In genomic region chr5:78771260-78772240, GRCh38 we compare ENCODE assay signal across 12 cellular contexts.
DNase-seq lines count a peak whose midpoint lies in the region; ATAC-seq and TF ChIP-seq lines count a peak whose summit lies in the region.
"Had no signal": no experiment of that assay in that cellular context is flagged by ENCODE, and none has a peak within 500 bp of the region (broad histone marks: within the 10 kb centered on the region; RNA-seq: fewer than 3 reads in every experiment).

No MANE protein-coding gene starts in this region.

- no peak for TF ChIP-seq CTCF in endodermal cell (conservative IDR thresholded peaks at IDR 0.05)

- H3K4me3 Mint-ChIP-seq in CD4-positive, alpha-beta memory T cell = no peak overlapping the region
- H3K4me3 Mint-ChIP-seq in endodermal cell = no peak overlapping the region
- no peak overlapping the region for H3K4me3 Mint-ChIP-seq in naive thymus-derived CD4-positive, alpha-beta T cell
- H3K4me3 Mint-ChIP-seq: CD8-positive, alpha-beta memory T cell had no signal

- POLR2A ChIA-PET in CD4-positive, alpha-beta memory T cell (lab: Charles Lee; ENCODE audit: partially characterized antibody) = no interaction called here
- POLR2A ChIA-PET in naive thymus-derived CD4-positive, alpha-beta T cell (lab: Charles Lee) = no interaction called here

- peaks cover 0 to 20% of the 10 kb centered on the region in 2 donors for H3K36me3 Mint-ChIP-seq in CD4-positive, alpha-beta memory T cell
- peaks cover 2% of the 10 kb centered on the region for H3K36me3 Mint-ChIP-seq in endodermal cell (ENCODE audit: low read depth)
- H3K36me3 Mint-ChIP-seq in naive thymus-derived CD4-positive, alpha-beta T cell = peaks cover 0 to 15% (median 8%) of the 10 kb centered on the region in 5 donors

- no peak overlapping the region for H3K27ac ChIP-seq in CD4-positive, alpha-beta memory T cell (ENCODE audit: low read depth, low read length)
- H3K27ac ChIP-seq in endodermal cell (ENCODE audit: low read depth, low read length) = peak overlapping the region; percentile 19
- no peak overlapping the region for H3K27ac ChIP-seq in naive thymus-derived CD4-positive, alpha-beta T cell (ENCODE audit: low read depth, low read length)
- H3K27ac ChIP-seq: ascending aorta had no signal

- no peak overlapping the region for H3K4me3 ChIP-seq in CD4-positive, alpha-beta memory T cell (ENCODE audit: low read length in 2 of 2)
- peak overlapping the region; percentile 25 for H3K4me3 ChIP-seq in endodermal cell (ENCODE audit: low read length)
- no peak overlapping the region for H3K4me3 ChIP-seq in naive thymus-derived CD4-positive, alpha-beta T cell (ENCODE audit: low read length)
- H3K4me3 ChIP-seq: ascending aorta had no signal

- peak overlapping the region in 4 of 7 donors; percentile 4 to 72 (median 26) for H3K27ac Mint-ChIP-seq in CD4-positive, alpha-beta memory T cell
- peak overlapping the region; percentile 83 for H3K27ac Mint-ChIP-seq in endodermal cell
- H3K27ac Mint-ChIP-seq in naive thymus-derived CD4-positive, alpha-beta T cell = peak overlapping the region in 2 of 9 donors; percentile 5 to 63

- peaks cover 0 to 4% (median 1%) of the 10 kb centered on the region in 4 donors for H3K4me1 Mint-ChIP-seq in CD4-positive, alpha-beta memory T cell
- peaks cover 29% of the 10 kb centered on the region for H3K4me1 Mint-ChIP-seq in endodermal cell
- peaks cover 0 to 11% (median 5%) of the 10 kb centered on the region in 7 donors for H3K4me1 Mint-ChIP-seq in naive thymus-derived CD4-positive, alpha-beta T cell

- CTCF ChIA-PET in CD4-positive, alpha-beta memory T cell (lab: Charles Lee; ENCODE audit: partially characterized antibody) = no interaction called here
- CTCF ChIA-PET in naive thymus-derived CD4-positive, alpha-beta T cell (lab: Charles Lee) = no interaction called here

- no peaks in the 10 kb centered on the region for H3K27me3 Mint-ChIP-seq in CD4-positive, alpha-beta memory T cell
- H3K27me3 Mint-ChIP-seq in endodermal cell (ENCODE audit: insufficient read depth) = no peaks in the 10 kb centered on the region
- H3K27me3 Mint-ChIP-seq in naive thymus-derived CD4-positive, alpha-beta T cell = no peaks in the 10 kb centered on the region

- H3K9me3 ChIP-seq in CD4-positive, alpha-beta memory T cell (ENCODE audit: control insufficient read depth in 1 of 2, low read length in 2 of 2) = no peaks in the 10 kb centered on the region
- peaks cover under 1% of the 10 kb centered on the region for H3K9me3 ChIP-seq in endodermal cell (ENCODE audit: control insufficient read depth, low read length)
- H3K9me3 ChIP-seq in naive thymus-derived CD4-positive, alpha-beta T cell (ENCODE audit: control insufficient read depth in 2 of 3, low read length in 3 of 3) = no peaks in the 10 kb centered on the region
- H3K9me3 ChIP-seq: ascending aorta had no signal

- no peaks in the 10 kb centered on the region for H3K4me1 ChIP-seq in CD4-positive, alpha-beta memory T cell (ENCODE audit: insufficient read depth, low read length)
- peaks cover 14% of the 10 kb centered on the region for H3K4me1 ChIP-seq in endodermal cell (ENCODE audit: control insufficient read depth, insufficient read depth, low read length)
- H3K4me1 ChIP-seq in naive thymus-derived CD4-positive, alpha-beta T cell (ENCODE audit: control insufficient read depth in 2 of 2, insufficient read depth in 2 of 2, low read length in 2 of 2) = no peaks in the 10 kb centered on the region
- H3K4me1 ChIP-seq: ascending aorta had no signal

- no peak for DNase-seq in CD4-positive, alpha-beta memory T cell
- DNase-seq in NAMALWA (ENCODE audit: low spot score) = peak; percentile 19
- no peak for DNase-seq in endodermal cell
- peak in 2 of 9 donors; percentile 1 to 2 for DNase-seq in naive thymus-derived CD4-positive, alpha-beta T cell
- no peak for DNase-seq in epidermal melanocyte (ENCODE audit: insufficient read length, low spot score)
- DNase-seq in superior temporal gyrus (ENCODE audit: extremely low spot score) = no peak
- no peak for DNase-seq in AML-193 (lab: John Stamatoyannopoulos, UW)
- DNase-seq in DMS153 (lab: John Stamatoyannopoulos, UW) = no peak
- DNase-seq: CD8-positive, alpha-beta memory T cell; midbrain; NCI-H69 had no signal

- H3K36me3 ChIP-seq in CD4-positive, alpha-beta memory T cell (ENCODE audit: insufficient read depth, low read length) = no peaks in the 10 kb centered on the region
- no peaks in the 10 kb centered on the region for H3K36me3 ChIP-seq in endodermal cell (ENCODE audit: control insufficient read depth, insufficient read depth, low read length)
- no peaks in the 10 kb centered on the region for H3K36me3 ChIP-seq in naive thymus-derived CD4-positive, alpha-beta T cell (ENCODE audit: control insufficient read depth in 2 of 3, insufficient read depth in 3 of 3, low read length in 3 of 3)
- H3K36me3 ChIP-seq: ascending aorta had no signal

- no peaks in the 10 kb centered on the region for H3K27me3 ChIP-seq in CD4-positive, alpha-beta memory T cell (ENCODE audit: insufficient read depth, low read length)
- H3K27me3 ChIP-seq in endodermal cell (ENCODE audit: control insufficient read depth, insufficient read depth, low read length, poor library complexity, severe bottlenecking) = no peaks in the 10 kb centered on the region
- H3K27me3 ChIP-seq in naive thymus-derived CD4-positive, alpha-beta T cell (ENCODE audit: control insufficient read depth in 2 of 2, insufficient read depth in 2 of 2, low read length in 2 of 2) = no peaks in the 10 kb centered on the region
- H3K27me3 ChIP-seq: ascending aorta had no signal

- H3K9ac ChIP-seq in endodermal cell (ENCODE audit: extremely low read depth, low read length, poor library complexity, severe bottlenecking) = peak overlapping the region; percentile 23

- peak; percentile 49 for ATAC-seq in naive thymus-derived CD4-positive, alpha-beta T cell

- intact Hi-C loops in CD4-positive, alpha-beta memory T cell (cut with micrococcal nuclease) = no loop called here
- intact Hi-C loops in naive thymus-derived CD4-positive, alpha-beta T cell (cut with micrococcal nuclease) = no loop called here

- WGBS in endodermal cell (ENCODE audit: insufficient coverage in 1 of 2, insufficient read length in 1 of 2), 2 experiments = 53 to 76% methylated on average over 7 to 13 of the region's 13 CpGs

- peaks cover 0 to 2% (median 0%) of the 10 kb centered on the region in 8 donors for H3K9me3 Mint-ChIP-seq in CD4-positive, alpha-beta memory T cell
- H3K9me3 Mint-ChIP-seq in endodermal cell = peaks cover 5% of the 10 kb centered on the region
- H3K9me3 Mint-ChIP-seq in naive thymus-derived CD4-positive, alpha-beta T cell = no peaks in the 10 kb centered on the region
- H3K9me3 Mint-ChIP-seq: CD8-positive, alpha-beta memory T cell had no signal
